18 cellular contexts compared by ENCODE assay signal in genomic region chr1:18241932-18242331, GRCh38.
DNase-seq lines count a peak whose midpoint lies in the region; ATAC-seq lines count a peak whose summit lies in the region.
"Had no signal": no experiment of that assay in that cellular context is flagged by ENCODE, and none has a peak within 500 bp of the region (broad histone marks: within the 10 kb centered on the region; RNA-seq: fewer than 3 reads in every experiment).

No MANE protein-coding gene starts in this region.

- no peak overlapping the region for H2BK120ac ChIP-seq in mesendoderm (ENCODE audit: low read depth, low read length)

- H3K36me3 ChIP-seq in mesendoderm (ENCODE audit: control insufficient read depth, insufficient read depth, low read length): no peaks in the 10 kb centered on the region
- H3K36me3 ChIP-seq: BLaER1 treated with 17β-estradiol and CSF1 and Interleukin-3, amounts not matched to agents 10 nM and 100 nM; Peyer's patch had no signal

- H3K4me3 ChIP-seq in mesendoderm (ENCODE audit: low read length): no peak overlapping the region
- H3K4me3 ChIP-seq: BLaER1 treated with 17β-estradiol and CSF1 and Interleukin-3, amounts not matched to agents 10 nM and 100 nM; K562; Peyer's patch; SK-N-MC had no signal

- no peak overlapping the region for H3K9ac ChIP-seq in mesendoderm (ENCODE audit: low read length)
- H3K9ac ChIP-seq: BLaER1 treated with 17β-estradiol and CSF1 and Interleukin-3, amounts not matched to agents 10 nM and 100 nM had no signal

- DNase-seq in NCI-H1694 treated with DMSO at 0.1 percent for 48 hours (lab: John Stamatoyannopoulos, UW) (peak; percentile 11), NCI-H1694 (lab: John Stamatoyannopoulos, UW) (no peak), DMS53 (lab: John Stamatoyannopoulos, UW) (peak; percentile 60), NCI-H510A treated with DMSO at 0.1 percent for 48 hours (lab: John Stamatoyannopoulos, UW) (peak; percentile 81), mesendoderm (no peak), SKM-1 (lab: John Stamatoyannopoulos, UW; ENCODE audit: unreplicated experiment) (no peak)
- DNase-seq in activated naive CD4-positive, alpha-beta T cell treated with Interleukin-2 at 50 U/mL for 16 hours: no peak
- DNase-seq: CD8-positive, alpha-beta memory T cell; GF-D8; GOT3; NCI-H146; NCI-H774; Peyer's patch had no signal

- no peak overlapping the region for H3K56ac ChIP-seq in mesendoderm (ENCODE audit: low read length)

- H3K4me1 ChIP-seq in mesendoderm (ENCODE audit: control insufficient read depth, low read depth, low read length): peaks cover 4% of the 10 kb centered on the region
- H3K4me1 ChIP-seq: BLaER1 treated with 17β-estradiol and CSF1 and Interleukin-3, amounts not matched to agents 10 nM and 100 nM; Peyer's patch had no signal

- no peak for ATAC-seq in GM21619 (IDR thresholded peaks at IDR 0.05; ENCODE audit: unreplicated experiment)
- ATAC-seq: K562, Right ventricle myocardium inferior had no signal

- peak overlapping the region; percentile 45 for H3K23ac ChIP-seq in mesendoderm (ENCODE audit: low read length)

- H2BK15ac ChIP-seq in mesendoderm (replicated peaks; ENCODE audit: low read depth): no peak overlapping the region

- no peak overlapping the region for H4K8ac ChIP-seq in mesendoderm (ENCODE audit: low read depth, low read length)

- H3K79me1 ChIP-seq in mesendoderm (ENCODE audit: low read length): no peaks in the 10 kb centered on the region

- H2AK5ac ChIP-seq in mesendoderm (ENCODE audit: low read length): no peak overlapping the region

- H3K18ac ChIP-seq in mesendoderm (ENCODE audit: low read length): no peak overlapping the region

- H4K5ac ChIP-seq in mesendoderm (ENCODE audit: low read length): no peak overlapping the region

- H3K4ac ChIP-seq in mesendoderm (ENCODE audit: low read depth, low read length): no peak overlapping the region

- H3K4me2 ChIP-seq in mesendoderm (ENCODE audit: low read length): no peak overlapping the region
- H3K4me2 ChIP-seq: BLaER1 treated with 17β-estradiol and CSF1 and Interleukin-3, amounts not matched to agents 10 nM and 100 nM had no signal

- H3K27me3 ChIP-seq in mesendoderm (ENCODE audit: insufficient read depth, low read length, poor library complexity): no peaks in the 10 kb centered on the region
- H3K27me3 ChIP-seq: BLaER1 treated with 17β-estradiol and CSF1 and Interleukin-3, amounts not matched to agents 10 nM and 100 nM; Peyer's patch had no signal

- no peaks in the 10 kb centered on the region for H3K79me2 ChIP-seq in mesendoderm (ENCODE audit: control insufficient read depth, insufficient read depth, low read length)

- WGBS in mesendoderm (ENCODE audit: extremely low coverage, insufficient coverage, low lambda C conversion rate): no CpG with 5 or more reads among the region's 7 CpGs

- H2BK5ac ChIP-seq in mesendoderm (ENCODE audit: low read length): no peak overlapping the region

- no peak overlapping the region for H3K27ac ChIP-seq in mesendoderm (ENCODE audit: low read depth, low read length)
- H3K27ac ChIP-seq: BLaER1 treated with 17β-estradiol and CSF1 and Interleukin-3, amounts not matched to agents 10 nM and 100 nM; Peyer's patch; SK-N-MC had no signal

Comparison
In these comparisons a context has a peak if more than half of its experiments do, and no peak if none do; other contexts are left out.
1. DNase-seq: peak in NCI-H1694 treated with DMSO at 0.1 percent for 48 hours (single experiment), DMS53 (single experiment) and NCI-H510A treated with DMSO at 0.1 percent for 48 hours (single experiment); none in NCI-H1694 (single experiment), mesendoderm (single experiment), SKM-1 (single experiment) and activated naive CD4-positive, alpha-beta T cell treated with Interleukin-2 at 50 U/mL for 16 hours (single experiment).